8 cellular contexts compared by ENCODE assay signal in genomic region chr3:187935623-187936156, GRCh38.
DNase-seq lines count a peak whose midpoint lies in the region; ATAC-seq and TF ChIP-seq lines count a peak whose summit lies in the region.

No MANE protein-coding gene starts in this region.

- H3K4me3 ChIP-seq in SK-N-SH (ENCODE audit: low read depth in 2 of 2, low read length in 1 of 2) = no peak overlapping the region
- no peak overlapping the region for H3K4me3 ChIP-seq in endodermal cell (ENCODE audit: low read length)

- H3K79me2 ChIP-seq in SK-N-SH (ENCODE audit: insufficient read depth) = no peaks in the 10 kb centered on the region

- no peaks in the 10 kb centered on the region for H3K27me3 ChIP-seq in SK-N-SH (ENCODE audit: insufficient read depth)
- peaks cover 27% of the 10 kb centered on the region for H3K27me3 ChIP-seq in endodermal cell (ENCODE audit: control insufficient read depth, insufficient read depth, low read length, poor library complexity, severe bottlenecking)

- H3K9me3 ChIP-seq in SK-N-SH (no peaks in the 10 kb centered on the region), endodermal cell (ENCODE audit: control insufficient read depth, low read length) (no peaks in the 10 kb centered on the region)

- POLR2A ChIA-PET in SK-N-SH (lab: Yijun Ruan, JAX) = no interaction called here

- 54% methylated on average over 16 of the region's 17 CpGs for WGBS in SK-N-SH (ENCODE audit: low lambda C conversion rate)
- 89 to 92% methylated on average over 5 to 17 of the region's 17 CpGs for WGBS in endodermal cell (ENCODE audit: insufficient coverage in 1 of 2, insufficient read length in 1 of 2), 2 experiments

- peaks cover 10% of the 10 kb centered on the region for H3K27me3 Mint-ChIP-seq in endodermal cell (ENCODE audit: insufficient read depth)

- H3K4me3 Mint-ChIP-seq in endodermal cell = no peak overlapping the region

- H3K9ac ChIP-seq in SK-N-SH (no peak overlapping the region), endodermal cell (ENCODE audit: extremely low read depth, low read length, poor library complexity, severe bottlenecking) (no peak overlapping the region)

- no peak for TF ChIP-seq RAD21 in SK-N-SH (IDR thresholded peaks at IDR 0.05; ENCODE audit: low read length)

- H3K4me1 ChIP-seq in SK-N-SH (ENCODE audit: control insufficient read depth in 1 of 2, insufficient read depth in 2 of 2, low read depth in 1 of 2, low read length in 1 of 2) (peaks cover 0 to 3% of the 10 kb centered on the region in 2 experiments; a peak in 1 of 4 replicates), endodermal cell (ENCODE audit: control insufficient read depth, insufficient read depth, low read length) (no peaks in the 10 kb centered on the region)

- H3F3A ChIP-seq in SK-N-SH (replicated peaks; ENCODE audit: insufficient read depth) = no peaks in the 10 kb centered on the region

- H3K9me3 Mint-ChIP-seq in endodermal cell = no peaks in the 10 kb centered on the region

- H3K4me1 Mint-ChIP-seq in endodermal cell = no peaks in the 10 kb centered on the region

- DNase-seq in SK-N-SH = peak; percentile 25
- peak; percentile 60 for DNase-seq in RPMI7951 (ENCODE audit: low read depth)
- DNase-seq in left lobe of liver (ENCODE audit: low spot score) = no peak
- no peak for DNase-seq in putamen (ENCODE audit: low spot score)
- no peak for DNase-seq in endodermal cell
- DNase-seq in NCI-H2171 treated with DMSO at 0.1 percent for 48 hours (lab: John Stamatoyannopoulos, UW) = no peak

- no peak for TF ChIP-seq EP300 in SK-N-SH (IDR thresholded peaks at IDR 0.05; ENCODE audit: borderline replicate concordance in 1 of 2, low read depth in 1 of 2, low read length in 1 of 2)

- H3K36me3 ChIP-seq in SK-N-SH (replicated peaks in 1 of 2; ENCODE audit: control insufficient read depth in 1 of 2, insufficient read depth in 2 of 2, low read length in 1 of 2) = no peaks in the 10 kb centered on the region
- no peaks in the 10 kb centered on the region for H3K36me3 ChIP-seq in endodermal cell (ENCODE audit: control insufficient read depth, insufficient read depth, low read length)

- no peaks in the 10 kb centered on the region for H3K36me3 Mint-ChIP-seq in endodermal cell (ENCODE audit: low read depth)

- H3K27ac Mint-ChIP-seq in endodermal cell = no peak overlapping the region

- ATAC-seq in SK-N-SH treated with all-trans-retinoic acid at 6 μM for 48 hours = no peak
- ATAC-seq in HG02870 (IDR thresholded peaks at IDR 0.05; ENCODE audit: unreplicated experiment) = peak; percentile 94
- peak; percentile 26 for ATAC-seq in left lobe of liver

- H3K4me2 ChIP-seq in SK-N-SH = no peak overlapping the region

- CTCF ChIA-PET in SK-N-SH (lab: Yijun Ruan, JAX) = no interaction called here

- H3K9me2 ChIP-seq in SK-N-SH = no peaks in the 10 kb centered on the region

- H2AFZ ChIP-seq in SK-N-SH (ENCODE audit: low read depth) = peak overlapping the region; percentile 45; the same call in 1 of the 2 replicates

- H3K27ac ChIP-seq in SK-N-SH (ENCODE audit: low read depth in 2 of 2, low read length in 1 of 2) = no peak overlapping the region
- H3K27ac ChIP-seq in endodermal cell (ENCODE audit: low read depth, low read length) = no peak overlapping the region

- H4K20me1 ChIP-seq in SK-N-SH (ENCODE audit: insufficient read depth) = no peaks in the 10 kb centered on the region

- TF ChIP-seq CTCF in SK-N-SH (IDR thresholded peaks at IDR 0.05) = no peak
- TF ChIP-seq CTCF in endodermal cell (conservative IDR thresholded peaks at IDR 0.05) = no peak

TF ChIP-seq in SK-N-SH, 30 proteins besides CTCF, POLR2A, EP300 and RAD21 (continues in another document):
- TF ChIP-seq PBX3 (IDR thresholded peaks at IDR 0.05) = no peak
- no peak for TF ChIP-seq TAF1 (IDR thresholded peaks at IDR 0.05; ENCODE audit: borderline replicate concordance, low read depth, low read length)
- no peak for TF ChIP-seq RCOR1 (IDR thresholded peaks at IDR 0.05; ENCODE audit: low read length)
- TF ChIP-seq RFX5 (IDR thresholded peaks at IDR 0.05; ENCODE audit: low read length) = no peak
- TF ChIP-seq CHD2 (IDR thresholded peaks at IDR 0.05; ENCODE audit: low read length, partially characterized antibody) = no peak
- no peak for TF ChIP-seq NFIC (IDR thresholded peaks at IDR 0.05; ENCODE audit: borderline replicate concordance)
- TF ChIP-seq REST (IDR thresholded peaks at IDR 0.05; ENCODE audit: low read depth, low read length) = no peak
- no peak for TF ChIP-seq GABPA (IDR thresholded peaks at IDR 0.05; ENCODE audit: low read depth)

TF ChIP-seq in SK-N-SH treated with all-trans-retinoic acid at 6 μM for 48 hours, 23 proteins besides CTCF, POLR2A, EP300 and RAD21:
- no peak for TF ChIP-seq ZNF8 (CRISPR knock-in tag; IDR thresholded peaks at IDR 0.05)
- no peak for TF ChIP-seq CSRNP3 (CRISPR knock-in tag; IDR thresholded peaks at IDR 0.05)
- no peak for TF ChIP-seq ARNTL (CRISPR knock-in tag; IDR thresholded peaks at IDR 0.05; ENCODE audit: borderline replicate concordance, low read depth)
- no peak for TF ChIP-seq TCF4 (CRISPR knock-in tag; IDR thresholded peaks at IDR 0.05; ENCODE audit: borderline replicate concordance)
- TF ChIP-seq ISL1 (CRISPR knock-in tag; IDR thresholded peaks at IDR 0.05) = no peak
- TF ChIP-seq ZNF70 (CRISPR knock-in tag; IDR thresholded peaks at IDR 0.05) = no peak
- TF ChIP-seq OSR1 (CRISPR knock-in tag; IDR thresholded peaks at IDR 0.05) = no peak
- no peak for TF ChIP-seq RARB (CRISPR knock-in tag; IDR thresholded peaks at IDR 0.05)
- no peak for TF ChIP-seq ZNF565 (CRISPR knock-in tag; conservative IDR thresholded peaks at IDR 0.05; ENCODE audit: low read depth)
- no peak for TF ChIP-seq TOX (CRISPR knock-in tag; IDR thresholded peaks at IDR 0.05; ENCODE audit: borderline replicate concordance)
- TF ChIP-seq ZFP30 (CRISPR knock-in tag; IDR thresholded peaks at IDR 0.05) = no peak
- no peak for TF ChIP-seq SNAI2 (CRISPR knock-in tag; IDR thresholded peaks at IDR 0.05)
- TF ChIP-seq, protein P1, sequence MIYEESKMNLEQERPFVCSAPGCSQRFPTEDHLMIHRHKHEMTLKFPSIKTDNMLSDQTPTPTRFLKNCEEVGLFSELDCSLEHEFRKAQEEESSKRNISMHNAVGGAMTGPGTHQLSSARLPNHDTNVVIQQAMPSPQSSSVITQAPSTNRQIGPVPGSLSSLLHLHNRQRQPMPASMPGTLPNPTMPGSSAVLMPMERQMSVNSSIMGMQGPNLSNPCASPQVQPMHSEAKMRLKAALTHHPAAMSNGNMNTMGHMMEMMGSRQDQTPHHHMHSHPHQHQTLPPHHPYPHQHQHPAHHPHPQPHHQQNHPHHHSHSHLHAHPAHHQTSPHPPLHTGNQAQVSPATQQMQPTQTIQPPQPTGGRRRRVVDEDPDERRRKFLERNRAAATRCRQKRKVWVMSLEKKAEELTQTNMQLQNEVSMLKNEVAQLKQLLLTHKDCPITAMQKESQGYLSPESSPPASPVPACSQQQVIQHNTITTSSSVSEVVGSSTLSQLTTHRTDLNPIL (CRISPR knock-in tag; IDR thresholded peaks at IDR 0.05; ENCODE audit: low read depth) = no peak
- no peak for TF ChIP-seq ZFP3 (CRISPR knock-in tag; IDR thresholded peaks at IDR 0.05)
- TF ChIP-seq, protein P2, sequence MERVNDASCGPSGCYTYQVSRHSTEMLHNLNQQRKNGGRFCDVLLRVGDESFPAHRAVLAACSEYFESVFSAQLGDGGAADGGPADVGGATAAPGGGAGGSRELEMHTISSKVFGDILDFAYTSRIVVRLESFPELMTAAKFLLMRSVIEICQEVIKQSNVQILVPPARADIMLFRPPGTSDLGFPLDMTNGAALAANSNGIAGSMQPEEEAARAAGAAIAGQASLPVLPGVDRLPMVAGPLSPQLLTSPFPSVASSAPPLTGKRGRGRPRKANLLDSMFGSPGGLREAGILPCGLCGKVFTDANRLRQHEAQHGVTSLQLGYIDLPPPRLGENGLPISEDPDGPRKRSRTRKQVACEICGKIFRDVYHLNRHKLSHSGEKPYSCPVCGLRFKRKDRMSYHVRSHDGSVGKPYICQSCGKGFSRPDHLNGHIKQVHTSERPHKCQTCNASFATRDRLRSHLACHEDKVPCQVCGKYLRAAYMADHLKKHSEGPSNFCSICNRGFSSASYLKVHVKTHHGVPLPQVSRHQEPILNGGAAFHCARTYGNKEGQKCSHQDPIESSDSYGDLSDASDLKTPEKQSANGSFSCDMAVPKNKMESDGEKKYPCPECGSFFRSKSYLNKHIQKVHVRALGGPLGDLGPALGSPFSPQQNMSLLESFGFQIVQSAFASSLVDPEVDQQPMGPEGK (CRISPR knock-in tag; IDR thresholded peaks at IDR 0.05; ENCODE audit: borderline replicate concordance) = no peak
- no peak for TF ChIP-seq PPARA (CRISPR knock-in tag; IDR thresholded peaks at IDR 0.05; ENCODE audit: borderline replicate concordance)
- TF ChIP-seq POU6F1 (CRISPR knock-in tag; IDR thresholded peaks at IDR 0.05; ENCODE audit: borderline replicate concordance, low read depth) = no peak
TF ChIP-seq in SK-N-SH treated with all-trans-retinoic acid at 6 μM for 48 hours: peak in this region for 0.

Comparison
In these comparisons a context has a peak if more than half of its experiments do, and no peak if none do; other contexts are left out.
1. DNase-seq: peak in SK-N-SH (single experiment) and RPMI7951 (single experiment); none in left lobe of liver (single experiment), putamen (single experiment), endodermal cell (single experiment) and NCI-H2171 treated with DMSO at 0.1 percent for 48 hours (single experiment).